Comparison of ENCODE assay signal across 16 cellular contexts in the genomic region with DNA sequence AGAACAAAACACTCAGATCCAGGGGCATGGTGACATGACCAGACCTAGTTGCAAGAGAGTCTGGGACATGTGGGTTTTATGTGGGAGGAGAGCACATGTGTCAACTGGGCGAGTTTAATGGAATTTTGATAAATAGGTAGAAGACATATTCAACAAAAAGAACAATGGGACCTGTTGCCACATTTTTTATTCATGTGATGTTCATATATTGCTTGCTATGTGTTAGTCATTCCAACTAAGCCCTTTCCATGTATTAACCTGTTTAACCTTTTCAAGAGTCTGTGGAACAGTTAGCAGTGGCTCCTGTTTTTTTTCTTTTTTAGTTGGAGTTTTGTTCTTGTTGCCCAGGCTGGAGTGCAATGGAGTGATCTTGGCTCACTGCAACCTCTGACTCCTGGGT. TPM values are rescaled to one million over a fixed set of nuclear protein-coding genes. Genes with fewer than 3 reads are reported as not detected.
DNase-seq lines count a peak whose midpoint lies in the region; ATAC-seq and TF ChIP-seq lines count a peak whose summit lies in the region.
"Had no signal": no experiment of that assay in that cellular context is flagged by ENCODE, and none has a peak within 500 bp of the region (broad histone marks: within the 10 kb centered on the region; RNA-seq: fewer than 3 reads in every experiment).

No MANE protein-coding gene starts in this region.

- peak; percentile 78 for ATAC-seq in esophagus mucosa
- ATAC-seq in GM18519 (IDR thresholded peaks at IDR 0.05; ENCODE audit: low FRiP score, unreplicated experiment) = no peak
- ATAC-seq in HG03521 (IDR thresholded peaks at IDR 0.05; ENCODE audit: unreplicated experiment) = no peak

- H3K27me3 ChIP-seq in mammary epithelial cell (ENCODE audit: insufficient read depth, low read length) = no peaks in the 10 kb centered on the region
- H3K27me3 ChIP-seq: BLaER1 treated with 17β-estradiol and CSF1 and Interleukin-3, amounts not matched to agents 10 nM and 100 nM had no signal

- TF ChIP-seq CTCF in mammary epithelial cell (conservative IDR thresholded peaks at IDR 0.05 in 1 of 2, IDR thresholded peaks at IDR 0.05 in 1 of 2; ENCODE audit: extremely low read depth in 1 of 2, insufficient read depth in 1 of 2, low read depth in 1 of 2, low read length in 2 of 2) = no peak

- no peak overlapping the region for H3K4me2 ChIP-seq in mammary epithelial cell (ENCODE audit: insufficient read depth, low read depth, low read length)
- H3K4me2 ChIP-seq: BLaER1 treated with 17β-estradiol and CSF1 and Interleukin-3, amounts not matched to agents 10 nM and 100 nM had no signal

- H3K4me3 ChIP-seq in mammary epithelial cell (replicated peaks in 1 of 3; ENCODE audit: insufficient read depth in 1 of 3, low read depth in 2 of 3, low read length in 3 of 3) = no peak overlapping the region
- H3K4me3 ChIP-seq: BLaER1 treated with 17β-estradiol and CSF1 and Interleukin-3, amounts not matched to agents 10 nM and 100 nM had no signal

- no peaks in the 10 kb centered on the region for H3K36me3 ChIP-seq in mammary epithelial cell (ENCODE audit: insufficient read depth, low read length)
- H3K36me3 ChIP-seq: BLaER1 treated with 17β-estradiol and CSF1 and Interleukin-3, amounts not matched to agents 10 nM and 100 nM had no signal

- H3K9me3 ChIP-seq in mammary epithelial cell (replicated peaks; ENCODE audit: insufficient read depth, low read length) = no peaks in the 10 kb centered on the region
- H3K9me3 ChIP-seq: BLaER1 treated with 17β-estradiol and CSF1 and Interleukin-3, amounts not matched to agents 10 nM and 100 nM had no signal

- peak overlapping the region; percentile 81 for H3K27ac ChIP-seq in mammary epithelial cell (ENCODE audit: insufficient read depth, low read depth, low read length)
- H3K27ac ChIP-seq: BLaER1 treated with 17β-estradiol and CSF1 and Interleukin-3, amounts not matched to agents 10 nM and 100 nM had no signal

- DNase-seq in HPDE6-E6E7 (ENCODE audit: extremely low spot score) (peak; percentile 37), mammary epithelial cell (peak; percentile 64), renal cortical epithelial cell (ENCODE audit: low read depth) (peak; percentile 9), SIG-M5 (lab: John Stamatoyannopoulos, UW) (no peak)
- DNase-seq: ACHN; CD4-positive, CD25-positive, alpha-beta regulatory T cell; DMS53; GF-D8; HCEC 1CT had no signal

- dilution Hi-C loops in mammary epithelial cell (cut with HindIII; ENCODE audit: low sequenced_read_pairs) = no loop called here

- no peaks in the 10 kb centered on the region for H4K20me1 ChIP-seq in mammary epithelial cell (ENCODE audit: insufficient read depth, low read length)

- no peaks in the 10 kb centered on the region for H3K79me2 ChIP-seq in mammary epithelial cell (ENCODE audit: insufficient read depth, low read length)

- BruUV-seq in mammary epithelial cell (replicated peaks; lab: Mats Ljungman, UMichigan) = no TSS peak

- no peak overlapping the region for H2AFZ ChIP-seq in mammary epithelial cell (ENCODE audit: low read depth, low read length)

- intact Hi-C loops in mammary epithelial cell (cut with micrococcal nuclease) = loop anchor here (1.0 to 2.0 kb wide), 2 partner anchors 48 to 364 kb away; a partner anchor contains a TSS

- 0% methylated on average over 1 of the region's 1 CpG for WGBS in mammary epithelial cell (ENCODE audit: low coverage, missing lambda C conversion rate)

- in situ Hi-C loops in mammary epithelial cell (cut with MboI; ENCODE audit: low sequenced_read_pairs in 2 of 2) = no loop called here

- H3K9ac ChIP-seq in mammary epithelial cell (ENCODE audit: insufficient read depth, low read length) = no peak overlapping the region
- H3K9ac ChIP-seq: BLaER1 treated with 17β-estradiol and CSF1 and Interleukin-3, amounts not matched to agents 10 nM and 100 nM had no signal

- peaks cover 22% of the 10 kb centered on the region for H3K4me1 ChIP-seq in mammary epithelial cell (ENCODE audit: insufficient read depth, low read length)

- CTCF ChIA-PET in mammary epithelial cell (lab: Charles Lee; ENCODE audit: low non-redundant PET) = no interaction called here

RNA-seq across cellular contexts. Expression of a gene that starts 30.1 kb away (rescaled TPM):
- total RNA-seq in mammary epithelial cell (not detected), esophagus mucosa (3.2 TPM), renal cortical epithelial cell (0.15 TPM in 1 of 2 replicates, not detected in the other)
- not detected for polyA plus RNA-seq in mammary epithelial cell
- not detected for polyA minus RNA-seq in mammary epithelial cell
- total RNA-seq: A172, H4, HT1080 had no signal

RNA-seq across cellular contexts. Expression of a gene that starts 48.7 kb away (rescaled TPM):
- total RNA-seq in mammary epithelial cell (100 to 1,000 TPM in 1 of 2 donors, 10 to 100 TPM in 1; 63.3 to 106 TPM), esophagus mucosa (89.4 TPM), renal cortical epithelial cell (47.7 and 98.5 TPM in 2 replicates)
- polyA plus RNA-seq in mammary epithelial cell = 95.3 TPM
- 46.6 TPM for polyA minus RNA-seq in mammary epithelial cell
